In genomic region chr2:66850406-66850805, GRCh38 we compare ENCODE assay signal across 13 cellular contexts.
"Had no signal": no experiment of that assay in that cellular context is flagged by ENCODE, and none has a peak within 500 bp of the region (broad histone marks: within the 10 kb centered on the region; RNA-seq: fewer than 3 reads in every experiment).

No MANE protein-coding gene starts in this region.

- H3K9me3 ChIP-seq: ascending aorta, left lung had no signal

- H3K4me3 ChIP-seq: ascending aorta, dorsolateral prefrontal cortex, hepatocyte, left lung had no signal

- H3K27me3 ChIP-seq: ascending aorta, hepatocyte, left lung had no signal

- H3K27ac Mint-ChIP-seq: activated T-helper 1 cell treated with anti-CD3 and anti-CD28 coated beads, Interleukin-12 subunit alpha, Interleukin-12 subunit beta, Interleukin-2, Interleukin-4 antibody, amounts not matched to agents 30 ng/mL and 10 ng/mL and 1 ng/mL, durations not matched to agents 14 hours and 24 hours and 36 hours; memory B cell; natural killer cell treated with Interleukin-12 subunit alpha and Interleukin-12 subunit beta and Interleukin-15 and Interleukin-18, amount 100 ng/mL, for 72 hours; stimulated activated effector memory CD8-positive, alpha-beta T cell treated with anti-CD3 and anti-CD28 coated beads, Interleukin-12 subunit alpha, Interleukin-12 subunit beta, amount 100 ng/mL, for 72 hours had no signal

- H3K4me2 ChIP-seq: hepatocyte had no signal

- H3K4me1 ChIP-seq: ascending aorta had no signal

- H3K4me1 Mint-ChIP-seq: memory B cell; stimulated activated effector memory CD8-positive, alpha-beta T cell treated with anti-CD3 and anti-CD28 coated beads, Interleukin-12 subunit alpha, Interleukin-12 subunit beta, amount 100 ng/mL, for 72 hours had no signal

- DNase-seq: activated CD4-positive, alpha-beta T cell treated with anti-CD3 and anti-CD28 coated beads, Interleukin-2, amount 50 U/mL, for 1 hour; activated naive CD4-positive, alpha-beta T cell; erythroblast; islet precursor cell; left lung had no signal

- H3K27ac ChIP-seq: ascending aorta, hepatocyte had no signal

- H3K27me3 Mint-ChIP-seq: memory B cell; natural killer cell treated with Interleukin-12 subunit alpha and Interleukin-12 subunit beta and Interleukin-15 and Interleukin-18, amount 100 ng/mL, for 72 hours had no signal

- H3K9me3 Mint-ChIP-seq: activated T-helper 1 cell treated with anti-CD3 and anti-CD28 coated beads, Interleukin-12 subunit alpha, Interleukin-12 subunit beta, Interleukin-2, Interleukin-4 antibody, amounts not matched to agents 30 ng/mL and 10 ng/mL and 1 ng/mL, durations not matched to agents 14 hours and 24 hours and 36 hours; memory B cell; natural killer cell treated with Interleukin-12 subunit alpha and Interleukin-12 subunit beta and Interleukin-15 and Interleukin-18, amount 100 ng/mL, for 72 hours; stimulated activated effector memory CD8-positive, alpha-beta T cell treated with anti-CD3 and anti-CD28 coated beads, Interleukin-12 subunit alpha, Interleukin-12 subunit beta, amount 100 ng/mL, for 72 hours had no signal

- H3K36me3 ChIP-seq: ascending aorta, left lung had no signal

- H3K4me3 Mint-ChIP-seq: activated T-helper 1 cell treated with anti-CD3 and anti-CD28 coated beads, Interleukin-12 subunit alpha, Interleukin-12 subunit beta, Interleukin-2, Interleukin-4 antibody, amounts not matched to agents 30 ng/mL and 10 ng/mL and 1 ng/mL, durations not matched to agents 14 hours and 24 hours and 36 hours; memory B cell; natural killer cell treated with Interleukin-12 subunit alpha and Interleukin-12 subunit beta and Interleukin-15 and Interleukin-18, amount 100 ng/mL, for 72 hours; stimulated activated effector memory CD8-positive, alpha-beta T cell treated with anti-CD3 and anti-CD28 coated beads, Interleukin-12 subunit alpha, Interleukin-12 subunit beta, amount 100 ng/mL, for 72 hours had no signal

- H2AFZ ChIP-seq: hepatocyte had no signal

- ATAC-seq: activated CD4-positive, CD25-positive, alpha-beta regulatory T cell treated with anti-CD3 and anti-CD28 coated beads, Interleukin-2, amount 50 U/mL, for 24 hours; left lung; stimulated activated effector memory CD8-positive, alpha-beta T cell treated with anti-CD3 and anti-CD28 coated beads, Interleukin-12 subunit alpha, Interleukin-12 subunit beta, amount 100 ng/mL, for 72 hours had no signal

- H3K36me3 Mint-ChIP-seq: memory B cell; natural killer cell treated with Interleukin-12 subunit alpha and Interleukin-12 subunit beta and Interleukin-15 and Interleukin-18, amount 100 ng/mL, for 72 hours; stimulated activated effector memory CD8-positive, alpha-beta T cell treated with anti-CD3 and anti-CD28 coated beads, Interleukin-12 subunit alpha, Interleukin-12 subunit beta, amount 100 ng/mL, for 72 hours had no signal
